Comparison of ENCODE assay signal across 27 cellular contexts in genomic region chrX:114584983-114585842, GRCh38. TPM values are rescaled to one million over a fixed set of nuclear protein-coding genes. Genes with fewer than 3 reads are reported as not detected.
DNase-seq lines count a peak whose midpoint lies in the region; ATAC-seq, FAIRE-seq and TF ChIP-seq lines count a peak whose summit lies in the region.
"Had no signal": no experiment of that assay in that cellular context is flagged by ENCODE, and none has a peak within 500 bp of the region (broad histone marks: within the 10 kb centered on the region; RNA-seq: fewer than 3 reads in every experiment).

No MANE protein-coding gene starts in this region.

- H3K9ac ChIP-seq in HUES64 (ENCODE audit: low read depth, low read length) (0 out of 2 replicates have a peak overlapping the region, but pooled peaks have one; percentile 10), endothelial cell of umbilical vein (replicated peaks; ENCODE audit: extremely low read depth, insufficient read depth, low read length) (no peak overlapping the region)
- H3K9ac ChIP-seq: GM23248 had no signal

- H3K27ac ChIP-seq in HUES64 (ENCODE audit: low read depth, low read length): no peak overlapping the region
- H3K27ac ChIP-seq in endothelial cell of umbilical vein (ENCODE audit: insufficient read depth, low read depth, low read length): no peak overlapping the region
- H3K27ac ChIP-seq in esophagus squamous epithelium: no peak overlapping the region
- H3K27ac ChIP-seq: brain microvascular endothelial cell, C4-2B, esophagus muscularis mucosa, GM23248, transverse colon had no signal

- H3K4me1 ChIP-seq in HUES64 (ENCODE audit: insufficient read depth, low read length) (peaks cover 10% of the 10 kb centered on the region; the same call in 1 of the 2 replicates), endothelial cell of umbilical vein (ENCODE audit: control insufficient read depth, extremely low read depth, insufficient read depth, low read length) (no peaks in the 10 kb centered on the region), esophagus squamous epithelium (peaks cover 0 to 26% (median 4%) of the 10 kb centered on the region in 3 donors)
- H3K4me1 ChIP-seq: transverse colon had no signal

- peaks cover 77% of the 10 kb centered on the region for H3K27me3 ChIP-seq in HUES64 (ENCODE audit: insufficient read depth, low read length)
- H3K27me3 ChIP-seq in endothelial cell of umbilical vein (ENCODE audit: control insufficient read depth in 2 of 2, insufficient read depth in 2 of 2, low read length in 2 of 2): peaks cover 34 to 49% of the 10 kb centered on the region in 2 experiments
- peaks cover 0 to 64% (median 32%) of the 10 kb centered on the region in 4 donors for H3K27me3 ChIP-seq in esophagus squamous epithelium

- WGBS in HUES64: 5% methylated on average over 27 of the region's 27 CpGs
- WGBS in esophagus squamous epithelium, 2 donors: 6 to 26% methylated on average over 21 to 27 of the region's 27 CpGs

- no peaks in the 10 kb centered on the region for H4K20me1 ChIP-seq in endothelial cell of umbilical vein (replicated peaks; ENCODE audit: control insufficient read depth, extremely low read depth, insufficient read depth, low read length)

- H3K9me3 ChIP-seq in HUES64 (ENCODE audit: insufficient read depth, low read depth, low read length): no peaks in the 10 kb centered on the region
- H3K9me3 ChIP-seq in endothelial cell of umbilical vein (replicated peaks; ENCODE audit: control insufficient read depth, insufficient read depth, low read length): no peaks in the 10 kb centered on the region
- H3K9me3 ChIP-seq in esophagus squamous epithelium: peaks cover 0 to 12% (median 0%) of the 10 kb centered on the region in 3 donors
- H3K9me3 ChIP-seq: esophagus muscularis mucosa, transverse colon had no signal

- no peaks in the 10 kb centered on the region for H3K36me3 Mint-ChIP-seq in nephron progenitor cell (ENCODE audit: low read depth)
- no peaks in the 10 kb centered on the region for H3K36me3 Mint-ChIP-seq in activated CD4-positive, alpha-beta T cell treated with anti-CD3 and anti-CD28 coated beads for 36 hours (ENCODE audit: low read depth)
- H3K36me3 Mint-ChIP-seq: activated naive CD4-positive, alpha-beta T cell treated with anti-CD3 and anti-CD28 coated beads, Interleukin-2, amount 50 U/mL, for 24 hours; T-cell had no signal

- H3K4me2 ChIP-seq in endothelial cell of umbilical vein (ENCODE audit: insufficient read depth, low read length): no peak overlapping the region

- H3K4me3 ChIP-seq in HUES64 (ENCODE audit: low read length): peak overlapping the region; percentile 52
- H3K4me3 ChIP-seq in endothelial cell of umbilical vein (replicated peaks in 1 of 3; ENCODE audit: insufficient read depth in 1 of 3, low read depth in 1 of 3, low read length in 3 of 3): no peak overlapping the region
- H3K4me3 ChIP-seq in esophagus squamous epithelium: peak overlapping the region in 1 of 4 donors; percentile 46
- H3K4me3 ChIP-seq: GM23248, K562 had no signal

- H3K4me1 Mint-ChIP-seq in nephron progenitor cell: peaks cover 39% of the 10 kb centered on the region
- no peaks in the 10 kb centered on the region for H3K4me1 Mint-ChIP-seq in activated CD4-positive, alpha-beta T cell treated with anti-CD3 and anti-CD28 coated beads for 36 hours
- H3K4me1 Mint-ChIP-seq: activated CD4-positive, alpha-beta memory T cell treated with anti-CD3 and anti-CD28 coated beads, Interleukin-2, amount 10 ng/mL, durations not matched to agents 7 days and 5 days; activated naive CD4-positive, alpha-beta T cell treated with anti-CD3 and anti-CD28 coated beads, Interleukin-2, amount 50 U/mL, for 24 hours; naive thymus-derived CD8-positive, alpha-beta T cell; T-cell had no signal

- no peak overlapping the region for H3K27ac Mint-ChIP-seq in nephron progenitor cell
- no peak overlapping the region for H3K27ac Mint-ChIP-seq in activated CD4-positive, alpha-beta T cell treated with anti-CD3 and anti-CD28 coated beads for 36 hours
- H3K27ac Mint-ChIP-seq: activated CD4-positive, alpha-beta memory T cell treated with anti-CD3 and anti-CD28 coated beads, Interleukin-2, amount 10 ng/mL, durations not matched to agents 7 days and 5 days; activated naive CD4-positive, alpha-beta T cell treated with anti-CD3 and anti-CD28 coated beads, Interleukin-2, amount 50 U/mL, for 24 hours; activated T-cell treated with anti-CD3 and anti-CD28 coated beads, Interleukin-2, amount 50 U/mL, for 24 hours; naive thymus-derived CD8-positive, alpha-beta T cell; T-cell had no signal

- ATAC-seq in GM19324 (IDR thresholded peaks at IDR 0.05; ENCODE audit: low FRiP score, unreplicated experiment): no peak
- no peak for ATAC-seq in activated CD4-positive, alpha-beta T cell treated with anti-CD3 and anti-CD28 coated beads for 36 hours
- ATAC-seq: K562; naive thymus-derived CD8-positive, alpha-beta T cell; T-cell had no signal

- no TSS peak for BruUV-seq in endothelial cell of umbilical vein (replicated peaks; lab: Mats Ljungman, UMichigan)

- H3K9me1 ChIP-seq in endothelial cell of umbilical vein (replicated peaks; ENCODE audit: control insufficient read depth, extremely low read depth, insufficient read depth, low read length): no peaks in the 10 kb centered on the region

- H2AFZ ChIP-seq in endothelial cell of umbilical vein (ENCODE audit: low read depth, low read length): no peak overlapping the region
- H2AFZ ChIP-seq: GM23248 had no signal

- H3K9me3 Mint-ChIP-seq in nephron progenitor cell: no peaks in the 10 kb centered on the region
- peaks cover 6% of the 10 kb centered on the region for H3K9me3 Mint-ChIP-seq in activated CD4-positive, alpha-beta T cell treated with anti-CD3 and anti-CD28 coated beads for 36 hours (ENCODE audit: low read depth)
- H3K9me3 Mint-ChIP-seq: activated naive CD4-positive, alpha-beta T cell treated with anti-CD3 and anti-CD28 coated beads, Interleukin-2, amount 50 U/mL, for 24 hours had no signal

- peak overlapping the region; percentile 80 for H3K4me3 Mint-ChIP-seq in nephron progenitor cell
- H3K4me3 Mint-ChIP-seq in activated CD4-positive, alpha-beta T cell treated with anti-CD3 and anti-CD28 coated beads for 36 hours: no peak overlapping the region
- H3K4me3 Mint-ChIP-seq: activated CD4-positive, alpha-beta memory T cell treated with anti-CD3 and anti-CD28 coated beads, Interleukin-2, amount 10 ng/mL, durations not matched to agents 7 days and 5 days; activated naive CD4-positive, alpha-beta T cell treated with anti-CD3 and anti-CD28 coated beads, Interleukin-2, amount 50 U/mL, for 24 hours; activated T-cell treated with anti-CD3 and anti-CD28 coated beads, Interleukin-2, amount 50 U/mL, for 24 hours; naive thymus-derived CD8-positive, alpha-beta T cell; T-cell had no signal

- TF ChIP-seq POLR2A in endothelial cell of umbilical vein (IDR thresholded peaks at IDR 0.05; ENCODE audit: low read depth, low read length) (no peak), esophagus squamous epithelium (IDR thresholded peaks at IDR 0.05) (no peak)

- dilution Hi-C loops in endothelial cell of umbilical vein (cut with MboI; ENCODE audit: extremely low pct_ligation_motif_present, low sequenced_read_pairs): no loop called here

- CTCF ChIA-PET in endothelial cell of umbilical vein (lab: Charles Lee): no interaction called here
- CTCF ChIA-PET in activated CD4-positive, alpha-beta T cell treated with anti-CD3 and anti-CD28 coated beads for 36 hours (lab: Charles Lee): no interaction called here

- peak; percentile 1 for DNase-seq in AG20443 (ENCODE audit: low spot score)
- no peak for DNase-seq in endothelial cell of umbilical vein (ENCODE audit: low read depth, low spot score)
- DNase-seq in nephron progenitor cell: no peak
- DNase-seq in esophagus squamous epithelium (lab: John Stamatoyannopoulos, UW): no peak
- no peak for DNase-seq in H4 (ENCODE audit: low spot score)
- no peak for DNase-seq in activated CD4-positive, alpha-beta T cell treated with anti-CD3 and anti-CD28 coated beads for 36 hours
- DNase-seq: activated CD4-positive, alpha-beta memory T cell treated with anti-CD3 and anti-CD28 coated beads, Interleukin-2, amount 10 ng/mL, durations not matched to agents 7 days and 5 days; activated T-cell treated with anti-CD3 and anti-CD28 coated beads, Interleukin-2, amount 50 U/mL, for 24 hours; brain microvascular endothelial cell; DMS79; mammary epithelial cell; naive thymus-derived CD8-positive, alpha-beta T cell; NCI-H2029; stimulated activated naive CD4-positive, alpha-beta T cell; T-cell; transverse colon had no signal

- no peaks in the 10 kb centered on the region for H3K36me3 ChIP-seq in HUES64 (ENCODE audit: insufficient read depth, low read length)
- H3K36me3 ChIP-seq in endothelial cell of umbilical vein (ENCODE audit: control insufficient read depth in 2 of 2, extremely low read depth in 1 of 2, insufficient read depth in 2 of 2, low read length in 2 of 2): no peaks in the 10 kb centered on the region
- H3K36me3 ChIP-seq in esophagus squamous epithelium: no peaks in the 10 kb centered on the region
- H3K36me3 ChIP-seq: brain microvascular endothelial cell, esophagus muscularis mucosa, transverse colon had no signal

- no peak for FAIRE-seq in endothelial cell of umbilical vein (lab: Jason Lieb, UNC)
- FAIRE-seq: K562 had no signal

- POLR2A ChIA-PET in endothelial cell of umbilical vein (lab: Charles Lee): no interaction called here
- POLR2A ChIA-PET in activated CD4-positive, alpha-beta T cell treated with anti-CD3 and anti-CD28 coated beads for 36 hours (lab: Charles Lee): no interaction called here

- TF ChIP-seq CTCF in endothelial cell of umbilical vein (IDR thresholded peaks at IDR 0.05; ENCODE audit: extremely low read depth in 1 of 2, insufficient read depth in 1 of 2, low read depth in 1 of 2, low read length in 2 of 2) (no peak), nephron progenitor cell (IDR thresholded peaks at IDR 0.05) (no peak), esophagus squamous epithelium (IDR thresholded peaks at IDR 0.05) (no peak)

- intact Hi-C loops in endothelial cell of umbilical vein (cut with micrococcal nuclease) (no loop called here), esophagus squamous epithelium (cut with DNase I) (no loop called here)
- intact Hi-C loops in activated CD4-positive, alpha-beta T cell treated with anti-CD3 and anti-CD28 coated beads for 36 hours (cut with DNase I, micrococcal nuclease): no loop called here

- no peaks in the 10 kb centered on the region for H3K79me2 ChIP-seq in endothelial cell of umbilical vein (ENCODE audit: control insufficient read depth, insufficient read depth, low read length)

- peaks cover 86% of the 10 kb centered on the region for H3K27me3 Mint-ChIP-seq in nephron progenitor cell (ENCODE audit: low read depth, poor library complexity)
- H3K27me3 Mint-ChIP-seq in activated CD4-positive, alpha-beta T cell treated with anti-CD3 and anti-CD28 coated beads for 36 hours: peaks cover 19% of the 10 kb centered on the region

RNA-seq across cellular contexts. Expression of gene HTR2C, which starts 1.3 kb away (rescaled TPM):
- 0.50 TPM for polyA plus RNA-seq in HUES64 (2013, experiment 1 of 2)
- 0.76 TPM for polyA plus RNA-seq in HUES64 (2013, experiment 2 of 2)
- total RNA-seq in endothelial cell of umbilical vein: not detected in 2 replicates
- not detected in 2 replicates for polyA plus RNA-seq in endothelial cell of umbilical vein
- polyA plus RNA-seq in endothelial cell of umbilical vein (2011; cell fraction: cytosol; rRNA removed): not detected in 2 replicates
- polyA plus RNA-seq in endothelial cell of umbilical vein (2011; cell fraction: nucleus; rRNA removed): not detected in 2 replicates
- not detected in 2 replicates for polyA plus RNA-seq in endothelial cell of umbilical vein (2012)
- not detected in 2 replicates for polyA minus RNA-seq in endothelial cell of umbilical vein
- not detected for polyA minus RNA-seq in endothelial cell of umbilical vein (2011; cell fraction: cytosol; rRNA and poly(A)+ RNA removed)
- polyA minus RNA-seq in endothelial cell of umbilical vein (2011; cell fraction: nucleus; rRNA and poly(A)+ RNA removed): not detected in 2 replicates
- not detected for total RNA-seq in esophagus squamous epithelium
- not detected in 2 replicates for total RNA-seq in H4 (2014; rRNA removed; shearing (Covaris generic))
- not detected for total RNA-seq in activated CD4-positive, alpha-beta T cell treated with anti-CD3 and anti-CD28 coated beads for 36 hours
- total RNA-seq: A673; activated CD4-positive, alpha-beta memory T cell treated with anti-CD3 and anti-CD28 coated beads, Interleukin-2, amount 10 ng/mL, durations not matched to agents 7 days and 5 days; dermis microvascular lymphatic vessel endothelial cell; esophagus muscularis mucosa; glomerular endothelial cell; GM23248; naive thymus-derived CD8-positive, alpha-beta T cell; pulmonary artery endothelial cell; T-cell; transverse colon had no signal
- polyA plus RNA-seq: GM23248; mammary epithelial cell; naive thymus-derived CD8-positive, alpha-beta T cell had no signal
